In genomic region chr15:95973566-95974256, GRCh38 we compare ENCODE assay signal across 1 cellular context.
TF ChIP-seq lines count a peak whose summit lies in the region.

No MANE protein-coding gene starts in this region.

TF ChIP-seq in GM12878, 131 proteins besides CTCF, POLR2A, EP300 and RAD21 (continued from another document and continues in another):
- TF ChIP-seq, protein P1, sequence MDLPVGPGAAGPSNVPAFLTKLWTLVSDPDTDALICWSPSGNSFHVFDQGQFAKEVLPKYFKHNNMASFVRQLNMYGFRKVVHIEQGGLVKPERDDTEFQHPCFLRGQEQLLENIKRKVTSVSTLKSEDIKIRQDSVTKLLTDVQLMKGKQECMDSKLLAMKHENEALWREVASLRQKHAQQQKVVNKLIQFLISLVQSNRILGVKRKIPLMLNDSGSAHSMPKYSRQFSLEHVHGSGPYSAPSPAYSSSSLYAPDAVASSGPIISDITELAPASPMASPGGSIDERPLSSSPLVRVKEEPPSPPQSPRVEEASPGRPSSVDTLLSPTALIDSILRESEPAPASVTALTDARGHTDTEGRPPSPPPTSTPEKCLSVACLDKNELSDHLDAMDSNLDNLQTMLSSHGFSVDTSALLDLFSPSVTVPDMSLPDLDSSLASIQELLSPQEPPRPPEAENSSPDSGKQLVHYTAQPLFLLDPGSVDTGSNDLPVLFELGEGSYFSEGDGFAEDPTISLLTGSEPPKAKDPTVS (IDR thresholded peaks at IDR 0.05; ENCODE audit: low read depth, low read length) = no peak
- no peak for TF ChIP-seq ZBTB40 (IDR thresholded peaks at IDR 0.05; ENCODE audit: borderline replicate concordance)
- TF ChIP-seq LARP7 (IDR thresholded peaks at IDR 0.05) = no peak
- peak; percentile 72; the same call in 1 of the 2 replicates for TF ChIP-seq IRF4 (IDR thresholded peaks at IDR 0.05; ENCODE audit: low read depth, low read length)
- TF ChIP-seq CHD1 (IDR thresholded peaks at IDR 0.05; ENCODE audit: low read depth, low read length) = no peak
- peak; percentile 96 for TF ChIP-seq IKZF1 (conservative IDR thresholded peaks at IDR 0.05)
- TF ChIP-seq RUNX3 (IDR thresholded peaks at IDR 0.05; ENCODE audit: low read length) = peak; percentile 91
- TF ChIP-seq IKZF2 (IDR thresholded peaks at IDR 0.05) = peak; percentile 97 to 99
- TF ChIP-seq ZBED1 (IDR thresholded peaks at IDR 0.05; ENCODE audit: borderline replicate concordance) = peak; percentile 66; the same call in 1 of the 2 replicates
- peak; percentile 63; the same call in 1 of the 3 replicates for TF ChIP-seq POU2F2 (IDR thresholded peaks at IDR 0.05; ENCODE audit: borderline replicate concordance, low read depth, low read length)
- TF ChIP-seq SP1 (IDR thresholded peaks at IDR 0.05; ENCODE audit: low read depth, low read length) = peak; percentile 37
- TF ChIP-seq KAT2A (conservative IDR thresholded peaks at IDR 0.05; ENCODE audit: control insufficient read depth, low read depth, low read length) = no peak
- no peak for TF ChIP-seq MEF2A (IDR thresholded peaks at IDR 0.05; ENCODE audit: insufficient read depth, low read depth, low read length)
- TF ChIP-seq CBX5 (IDR thresholded peaks at IDR 0.05; ENCODE audit: low read depth) = peak; percentile 85; the same call in 1 of the 2 replicates
- TF ChIP-seq EED (IDR thresholded peaks at IDR 0.05; ENCODE audit: low read depth) = peak; percentile 98
- TF ChIP-seq ZBTB11 (CRISPR knock-in tag; IDR thresholded peaks at IDR 0.05) = no peak
- no peak for TF ChIP-seq ZNF207 (IDR thresholded peaks at IDR 0.05; ENCODE audit: borderline replicate concordance)
- peak; percentile 73 for TF ChIP-seq CBFB (IDR thresholded peaks at IDR 0.05; ENCODE audit: low read depth)
- no peak for TF ChIP-seq SUPT20H (IDR thresholded peaks at IDR 0.05; ENCODE audit: borderline replicate concordance, control insufficient read depth, low read depth, low read length)
- TF ChIP-seq BRCA1 (IDR thresholded peaks at IDR 0.05; ENCODE audit: low read depth, low read length) = no peak
- no peak for TF ChIP-seq PRDM15 (CRISPR knock-in tag; IDR thresholded peaks at IDR 0.05)
- TF ChIP-seq ETV6 (conservative IDR thresholded peaks at IDR 0.05 in 1 of 2, IDR thresholded peaks at IDR 0.05 in 1 of 2; ENCODE audit: borderline replicate concordance in 1 of 2, low read depth in 1 of 2) = peak in 1 of 2 experiments; percentile 76; a peak in 2 of 4 replicates
- no peak for TF ChIP-seq STAT3 (IDR thresholded peaks at IDR 0.05; ENCODE audit: low read depth, low read length)
- no peak for TF ChIP-seq JUND (IDR thresholded peaks at IDR 0.05; ENCODE audit: low read depth, low read length)
- TF ChIP-seq BCL11A (IDR thresholded peaks at IDR 0.05; ENCODE audit: low read depth, low read length) = peak; percentile 84; the same call in 1 of the 2 replicates
- no peak for TF ChIP-seq SRF (IDR thresholded peaks at IDR 0.05; ENCODE audit: low read depth in 2 of 2, low read length in 2 of 2)
- TF ChIP-seq SIN3A (IDR thresholded peaks at IDR 0.05; ENCODE audit: low read depth, low read length) = no peak
- no peak for TF ChIP-seq SMARCA5 (IDR thresholded peaks at IDR 0.05)
- TF ChIP-seq, protein P2, sequence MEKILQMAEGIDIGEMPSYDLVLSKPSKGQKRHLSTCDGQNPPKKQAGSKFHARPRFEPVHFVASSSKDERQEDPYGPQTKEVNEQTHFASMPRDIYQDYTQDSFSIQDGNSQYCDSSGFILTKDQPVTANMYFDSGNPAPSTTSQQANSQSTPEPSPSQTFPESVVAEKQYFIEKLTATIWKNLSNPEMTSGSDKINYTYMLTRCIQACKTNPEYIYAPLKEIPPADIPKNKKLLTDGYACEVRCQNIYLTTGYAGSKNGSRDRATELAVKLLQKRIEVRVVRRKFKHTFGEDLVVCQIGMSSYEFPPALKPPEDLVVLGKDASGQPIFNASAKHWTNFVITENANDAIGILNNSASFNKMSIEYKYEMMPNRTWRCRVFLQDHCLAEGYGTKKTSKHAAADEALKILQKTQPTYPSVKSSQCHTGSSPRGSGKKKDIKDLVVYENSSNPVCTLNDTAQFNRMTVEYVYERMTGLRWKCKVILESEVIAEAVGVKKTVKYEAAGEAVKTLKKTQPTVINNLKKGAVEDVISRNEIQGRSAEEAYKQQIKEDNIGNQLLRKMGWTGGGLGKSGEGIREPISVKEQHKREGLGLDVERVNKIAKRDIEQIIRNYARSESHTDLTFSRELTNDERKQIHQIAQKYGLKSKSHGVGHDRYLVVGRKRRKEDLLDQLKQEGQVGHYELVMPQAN (conservative IDR thresholded peaks at IDR 0.05) = 0 out of 2 replicates have a peak, but pooled peaks have one; percentile 33
- peak; percentile 50; the same call in 1 of the 2 replicates for TF ChIP-seq ATF7 (IDR thresholded peaks at IDR 0.05; ENCODE audit: low read depth)
- TF ChIP-seq, protein P3, sequence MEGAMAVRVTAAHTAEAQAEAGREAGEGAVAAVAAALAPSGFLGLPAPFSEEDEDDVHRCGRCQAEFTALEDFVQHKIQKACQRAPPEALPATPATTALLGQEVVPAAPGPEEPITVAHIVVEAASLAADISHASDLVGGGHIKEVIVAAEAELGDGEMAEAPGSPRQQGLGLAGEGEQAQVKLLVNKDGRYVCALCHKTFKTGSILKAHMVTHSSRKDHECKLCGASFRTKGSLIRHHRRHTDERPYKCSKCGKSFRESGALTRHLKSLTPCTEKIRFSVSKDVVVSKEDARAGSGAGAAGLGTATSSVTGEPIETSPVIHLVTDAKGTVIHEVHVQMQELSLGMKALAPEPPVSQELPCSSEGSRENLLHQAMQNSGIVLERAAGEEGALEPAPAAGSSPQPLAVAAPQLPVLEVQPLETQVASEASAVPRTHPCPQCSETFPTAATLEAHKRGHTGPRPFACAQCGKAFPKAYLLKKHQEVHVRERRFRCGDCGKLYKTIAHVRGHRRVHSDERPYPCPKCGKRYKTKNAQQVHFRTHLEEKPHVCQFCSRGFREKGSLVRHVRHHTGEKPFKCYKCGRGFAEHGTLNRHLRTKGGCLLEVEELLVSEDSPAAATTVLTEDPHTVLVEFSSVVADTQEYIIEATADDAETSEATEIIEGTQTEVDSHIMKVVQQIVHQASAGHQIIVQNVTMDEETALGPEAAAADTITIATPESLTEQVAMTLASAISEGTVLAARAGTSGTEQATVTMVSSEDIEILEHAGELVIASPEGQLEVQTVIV (IDR thresholded peaks at IDR 0.05; ENCODE audit: borderline replicate concordance, partially characterized antibody) = no peak
- TF ChIP-seq ZNF622 (IDR thresholded peaks at IDR 0.05) = no peak
- TF ChIP-seq BHLHE40 (IDR thresholded peaks at IDR 0.05; ENCODE audit: borderline replicate concordance in 1 of 2, low read depth in 2 of 2, low read length in 1 of 2) = peak in 1 of 2 experiments; percentile 31; a peak in 1 of 4 replicates
- TF ChIP-seq HDAC2 (IDR thresholded peaks at IDR 0.05) = no peak
- TF ChIP-seq RFX5 (IDR thresholded peaks at IDR 0.05; ENCODE audit: low read depth, low read length) = no peak
- TF ChIP-seq ZNF24 (IDR thresholded peaks at IDR 0.05) = peak; percentile 65; the same call in 1 of the 2 replicates
- peak; percentile 48; the same call in 1 of the 2 replicates for TF ChIP-seq ZNF687 (IDR thresholded peaks at IDR 0.05)
- TF ChIP-seq HDGF (IDR thresholded peaks at IDR 0.05) = peak; percentile 91
